18 cellular contexts compared by ENCODE assay signal in the genomic region with DNA sequence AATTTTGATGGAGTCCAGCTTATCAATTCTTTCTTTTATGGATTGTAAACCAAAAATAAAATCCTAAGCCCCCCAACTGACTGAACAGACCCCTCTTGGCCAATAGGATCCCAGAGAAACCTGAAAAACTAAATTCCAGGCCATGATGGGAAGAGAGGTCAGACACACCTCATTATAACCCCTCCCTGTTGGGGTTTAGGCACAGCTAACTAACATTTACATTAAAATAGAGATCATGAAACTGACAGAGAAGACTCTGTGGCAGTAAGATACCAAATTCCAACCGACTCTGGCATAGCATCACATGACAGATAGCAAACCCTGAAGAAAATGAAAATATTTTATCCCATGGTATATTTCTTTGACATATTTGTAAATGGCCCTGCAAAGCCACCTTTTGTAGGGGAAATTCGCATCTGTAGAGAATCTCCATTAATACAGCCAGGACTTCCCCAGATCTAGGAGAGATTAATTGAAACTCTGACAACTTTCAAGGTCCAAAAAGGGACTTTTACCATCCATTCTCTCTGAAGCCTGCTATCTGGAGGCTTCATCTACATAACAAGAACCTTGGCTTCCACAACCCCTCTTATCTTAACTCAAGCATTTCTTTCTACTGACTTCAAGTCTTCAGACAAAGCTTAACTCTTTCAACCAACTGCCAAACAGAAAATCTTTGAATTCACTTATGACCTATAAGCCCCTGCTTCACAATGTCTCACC.
"Had no signal": no experiment of that assay in that cellular context is flagged by ENCODE, and none has a peak within 500 bp of the region (broad histone marks: within the 10 kb centered on the region; RNA-seq: fewer than 3 reads in every experiment).

No MANE protein-coding gene starts in this region.

- H3K36me3 Mint-ChIP-seq: activated naive CD8-positive, alpha-beta T cell had no signal

- H3K4me2 ChIP-seq: hepatocyte had no signal

- H3K4me3 Mint-ChIP-seq: activated CD4-positive, alpha-beta T cell treated with anti-CD3 and anti-CD28 coated beads for 36 hours; activated naive CD8-positive, alpha-beta T cell; nephron progenitor cell had no signal

- H3K4me1 ChIP-seq: body of pancreas, left lung had no signal

- H2AFZ ChIP-seq: hepatocyte had no signal

- H3K9me3 ChIP-seq: body of pancreas, left lung had no signal

- H3K4me3 ChIP-seq: body of pancreas, hepatocyte, left lung had no signal

- ATAC-seq: activated CD4-positive, alpha-beta T cell treated with anti-CD3 and anti-CD28 coated beads for 36 hours; body of pancreas; left lung had no signal

- H3K27me3 ChIP-seq: body of pancreas, hepatocyte had no signal

- H3K27ac Mint-ChIP-seq: activated CD4-positive, alpha-beta T cell treated with anti-CD3 and anti-CD28 coated beads for 36 hours; activated naive CD8-positive, alpha-beta T cell; nephron progenitor cell had no signal

- FAIRE-seq: kidney, TTC549 had no signal

- H3K4me1 Mint-ChIP-seq: activated CD4-positive, alpha-beta T cell treated with anti-CD3 and anti-CD28 coated beads for 36 hours; nephron progenitor cell had no signal

- H3K79me2 ChIP-seq: hepatocyte had no signal

- DNase-seq: activated CD4-positive, alpha-beta T cell treated with anti-CD3 and anti-CD28 coated beads for 36 hours; activated CD4-positive, alpha-beta T cell treated with anti-CD3 and anti-CD28 coated beads, Interleukin-2, amount 50 U/mL, for 48 hours; activated gamma-delta T cell treated with Interleukin-2 at 50 U/mL for 16 hours; amniotic stem cell; body of pancreas; dermis blood vessel endothelial cell; effector memory CD4-positive, alpha-beta T cell; foreskin fibroblast; kidney; left lung; mammary epithelial cell; nephron progenitor cell; occipital lobe; stimulated activated CD8-positive, alpha-beta memory T cell treated with anti-CD3 and anti-CD28 coated beads, Interleukin-4, amount 100 ng/mL, for 48 hours; stimulated activated naive CD4-positive, alpha-beta T cell had no signal

- H3K27ac ChIP-seq: body of pancreas, hepatocyte, left lung had no signal

- H3K36me3 ChIP-seq: left lung had no signal
